9 cellular contexts compared by ENCODE assay signal in the genomic region with DNA sequence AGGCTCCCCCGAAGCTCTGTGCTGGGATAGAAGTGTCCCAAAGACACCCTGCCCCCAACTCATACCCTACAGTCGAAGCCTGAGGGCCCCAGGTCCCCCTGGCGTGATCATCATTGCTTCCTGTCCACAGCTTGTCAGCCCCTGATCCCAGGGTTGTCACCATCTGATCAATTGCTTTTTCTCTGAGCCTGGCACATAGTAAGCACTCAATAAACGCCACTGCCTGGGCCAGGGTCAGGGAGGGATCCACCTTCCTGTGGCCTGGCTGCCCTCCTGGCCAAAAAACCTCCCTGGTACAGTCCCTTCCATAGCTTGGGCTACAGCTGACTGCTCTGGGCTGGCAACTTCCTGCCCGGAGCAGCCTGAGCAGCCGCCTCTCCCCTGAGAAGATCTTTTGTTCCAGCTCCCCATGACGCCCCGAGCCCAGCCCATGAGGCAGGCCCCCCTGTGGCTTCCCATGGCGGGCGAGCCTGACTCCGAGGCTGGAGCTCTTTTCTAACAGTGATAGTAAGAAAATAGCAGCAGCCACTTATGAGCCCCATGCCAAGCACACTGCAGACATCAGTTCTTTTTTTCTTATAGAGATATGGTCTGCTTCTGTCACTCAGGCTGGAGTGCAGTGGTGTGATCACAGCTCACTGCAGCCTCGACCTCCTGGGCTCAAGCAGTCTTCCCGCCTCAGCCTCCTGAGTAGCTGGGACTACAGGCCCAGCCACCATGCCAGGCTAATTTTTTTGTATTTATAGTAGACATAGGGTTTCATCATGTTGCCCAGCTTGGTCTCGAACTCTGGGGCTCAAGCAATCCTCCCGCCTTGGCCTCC. TPM values are rescaled to one million over a fixed set of nuclear protein-coding genes. Genes with fewer than 3 reads are reported as not detected.
A peak's percentile ranks its signal among the peaks of the same experiment; 100 is the strongest.
DNase-seq lines count a peak whose midpoint lies in the region; ATAC-seq and TF ChIP-seq lines count a peak whose summit lies in the region.
"Had no signal": no experiment of that assay in that cellular context is flagged by ENCODE, and none has a peak within 500 bp of the region (broad histone marks: within the 10 kb centered on the region; RNA-seq: fewer than 3 reads in every experiment).

No MANE protein-coding gene starts in this region.

- CTCF ChIA-PET in SK-N-SH (lab: Yijun Ruan, JAX): interaction anchor here (0.5 to 8.8 kb wide), 10 partner anchors 13 to 262 kb away, joined by 3 to 98 read pairs (median 3); no protein-coding TSS in a partner anchor

- peak overlapping the region; percentile 8; the same call in 1 of the 2 replicates for H3K27ac ChIP-seq in HL-60 (replicated peaks)
- H3K27ac ChIP-seq in SK-N-SH (ENCODE audit: low read depth in 2 of 2, low read length in 1 of 2): peak overlapping the region; percentile 19 to 87; a peak in 3 of 4 replicates
- H3K27ac ChIP-seq in gastrocnemius medialis: peak overlapping the region; percentile 72 to 83 (median 83)
- H3K27ac ChIP-seq: epithelial cell of prostate had no signal

- 70% methylated on average over 11 of the region's 15 CpGs for whole genome bisulfite sequencing in SK-N-SH (ENCODE audit: low lambda C conversion rate)

- H2AFZ ChIP-seq in SK-N-SH (ENCODE audit: low read depth): no peak overlapping the region

- intact Hi-C loops in gastrocnemius medialis (cut with DNase I; ENCODE audit: low total_unique reads): no loop called here

- no peak for TF ChIP-seq RAD21 in SK-N-SH (IDR thresholded peaks at IDR 0.05; ENCODE audit: low read length)

- H3K79me2 ChIP-seq in SK-N-SH (ENCODE audit: insufficient read depth): peaks cover 100% of the 10 kb centered on the region

- DNase-seq in HL-60 (ENCODE audit: low read depth in 1 of 2, low spot score in 1 of 2) (no peak), SK-N-SH (peak; percentile 41), globus pallidus (ENCODE audit: low spot score) (peak; percentile 75), gastrocnemius medialis (no peak), RKO (ENCODE audit: low spot score) (no peak), cerebellar nuclear complex (lab: John Stamatoyannopoulos, UW) (no peak)
- no peak for DNase-seq in activated CD8-positive, alpha-beta memory T cell treated with anti-CD3 and anti-CD28 coated beads for 24 hours

- no peak for TF ChIP-seq CTCF in HL-60 (IDR thresholded peaks at IDR 0.05; ENCODE audit: insufficient read depth, low read length)
- no peak for TF ChIP-seq CTCF in SK-N-SH (IDR thresholded peaks at IDR 0.05)
- TF ChIP-seq CTCF in gastrocnemius medialis (IDR thresholded peaks at IDR 0.05 in 4 of 5, conservative IDR thresholded peaks at IDR 0.05 in 1 of 5): no peak

- ATAC-seq in gastrocnemius medialis: no peak
- ATAC-seq in GM18868 (IDR thresholded peaks at IDR 0.05; ENCODE audit: unreplicated experiment): no peak

- H3K36me3 ChIP-seq in SK-N-SH (replicated peaks in 1 of 2; ENCODE audit: control insufficient read depth in 1 of 2, insufficient read depth in 2 of 2, low read length in 1 of 2) (peaks cover 0 to 13% of the 10 kb centered on the region in 2 experiments), gastrocnemius medialis (no peaks in the 10 kb centered on the region)

- no peak for TF ChIP-seq POLR2A in gastrocnemius medialis (IDR thresholded peaks at IDR 0.05)

- no peaks in the 10 kb centered on the region for H3K9me3 ChIP-seq in SK-N-SH
- no peaks in the 10 kb centered on the region for H3K9me3 ChIP-seq in gastrocnemius medialis

- no peak overlapping the region for H3K9ac ChIP-seq in SK-N-SH

- H3K4me3 ChIP-seq in HL-60 (replicated peaks; ENCODE audit: insufficient read depth, low read length) (no peak overlapping the region), SK-N-SH (ENCODE audit: low read depth in 2 of 2, low read length in 1 of 2) (no peak overlapping the region), gastrocnemius medialis (no peak overlapping the region)

- no peak for TF ChIP-seq EP300 in SK-N-SH (IDR thresholded peaks at IDR 0.05; ENCODE audit: borderline replicate concordance in 1 of 2, low read depth in 1 of 2, low read length in 1 of 2)

- peak overlapping the region; percentile 99 for H3K4me2 ChIP-seq in SK-N-SH

- POLR2A ChIA-PET in SK-N-SH (lab: Yijun Ruan, JAX): interaction anchor here (1.2 kb wide), 1 partner anchor 16 kb away, joined by 3 read pairs; no protein-coding TSS in a partner anchor

- H3K4me1 ChIP-seq in SK-N-SH (ENCODE audit: control insufficient read depth in 1 of 2, insufficient read depth in 2 of 2, low read depth in 1 of 2, low read length in 1 of 2): peaks cover 49 to 71% of the 10 kb centered on the region in 2 experiments; a peak in 3 of 4 replicates
- H3K4me1 ChIP-seq in gastrocnemius medialis: peaks cover 61 to 62% of the 10 kb centered on the region in 2 donors

- peaks cover 51% of the 10 kb centered on the region for H3F3A ChIP-seq in SK-N-SH (replicated peaks; ENCODE audit: insufficient read depth)

- H3K27me3 ChIP-seq in HL-60 (ENCODE audit: insufficient read depth, poor library complexity, severe bottlenecking) (no peaks in the 10 kb centered on the region), SK-N-SH (ENCODE audit: insufficient read depth) (no peaks in the 10 kb centered on the region), gastrocnemius medialis (no peaks in the 10 kb centered on the region)

- H3K9me2 ChIP-seq in SK-N-SH: no peaks in the 10 kb centered on the region

- H4K20me1 ChIP-seq in SK-N-SH (ENCODE audit: insufficient read depth): peaks cover 36% of the 10 kb centered on the region

- in situ Hi-C loops in gastrocnemius medialis (cut with MboI; ENCODE audit: low sequenced_read_pairs in 4 of 4): no loop called here

TF ChIP-seq in SK-N-SH, 30 proteins besides CTCF, POLR2A, EP300 and RAD21:
- no peak for TF ChIP-seq POLR2AphosphoS5 (IDR thresholded peaks at IDR 0.05; ENCODE audit: low read depth, low read length)
- TF ChIP-seq CHD2 (IDR thresholded peaks at IDR 0.05; ENCODE audit: low read length, partially characterized antibody): no peak
- TF ChIP-seq, protein P1, sequence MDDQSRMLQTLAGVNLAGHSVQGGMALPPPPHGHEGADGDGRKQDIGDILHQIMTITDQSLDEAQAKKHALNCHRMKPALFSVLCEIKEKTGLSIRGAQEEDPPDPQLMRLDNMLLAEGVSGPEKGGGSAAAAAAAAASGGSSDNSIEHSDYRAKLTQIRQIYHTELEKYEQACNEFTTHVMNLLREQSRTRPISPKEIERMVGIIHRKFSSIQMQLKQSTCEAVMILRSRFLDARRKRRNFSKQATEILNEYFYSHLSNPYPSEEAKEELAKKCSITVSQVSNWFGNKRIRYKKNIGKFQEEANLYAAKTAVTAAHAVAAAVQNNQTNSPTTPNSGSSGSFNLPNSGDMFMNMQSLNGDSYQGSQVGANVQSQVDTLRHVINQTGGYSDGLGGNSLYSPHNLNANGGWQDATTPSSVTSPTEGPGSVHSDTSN (IDR thresholded peaks at IDR 0.05): no peak
- TF ChIP-seq GATA2 (CRISPR knock-in tag; IDR thresholded peaks at IDR 0.05): no peak
- no peak for TF ChIP-seq MXI1 (IDR thresholded peaks at IDR 0.05; ENCODE audit: low read depth, low read length)
- TF ChIP-seq SIN3A (IDR thresholded peaks at IDR 0.05; ENCODE audit: borderline replicate concordance, low read depth, low read length): no peak
- TF ChIP-seq, protein P2, sequence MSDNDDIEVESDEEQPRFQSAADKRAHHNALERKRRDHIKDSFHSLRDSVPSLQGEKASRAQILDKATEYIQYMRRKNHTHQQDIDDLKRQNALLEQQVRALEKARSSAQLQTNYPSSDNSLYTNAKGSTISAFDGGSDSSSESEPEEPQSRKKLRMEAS (IDR thresholded peaks at IDR 0.05; ENCODE audit: low read depth): no peak
- no peak for TF ChIP-seq TAF1 (IDR thresholded peaks at IDR 0.05; ENCODE audit: borderline replicate concordance, low read depth, low read length)
- TF ChIP-seq, protein P3, sequence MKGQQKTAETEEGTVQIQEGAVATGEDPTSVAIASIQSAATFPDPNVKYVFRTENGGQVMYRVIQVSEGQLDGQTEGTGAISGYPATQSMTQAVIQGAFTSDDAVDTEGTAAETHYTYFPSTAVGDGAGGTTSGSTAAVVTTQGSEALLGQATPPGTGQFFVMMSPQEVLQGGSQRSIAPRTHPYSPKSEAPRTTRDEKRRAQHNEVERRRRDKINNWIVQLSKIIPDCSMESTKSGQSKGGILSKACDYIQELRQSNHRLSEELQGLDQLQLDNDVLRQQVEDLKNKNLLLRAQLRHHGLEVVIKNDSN (IDR thresholded peaks at IDR 0.05; ENCODE audit: borderline replicate concordance, low read depth): no peak
- TF ChIP-seq JUND (IDR thresholded peaks at IDR 0.05): no peak

RNA-seq across cellular contexts. Expression of a gene that starts 6.5 kb away (rescaled TPM):
- polyA plus RNA-seq in SK-N-SH (2012; rRNA removed): 14.4 and 15.6 TPM in 2 replicates
- polyA plus RNA-seq in SK-N-SH (2012; cell fraction: cytosol; rRNA removed): 14.9 and 18.4 TPM in 2 replicates
- 19.2 and 26.6 TPM in 2 replicates for polyA plus RNA-seq in SK-N-SH (2012; cell fraction: nucleus; rRNA removed)
- 10 to 100 TPM; 10.4 to 20.0 (median 15.5) TPM for total RNA-seq in gastrocnemius medialis

RNA-seq across cellular contexts. Expression of a gene that starts 43.3 kb away (rescaled TPM):
- 7.3 and 8.1 TPM in 2 replicates for polyA plus RNA-seq in SK-N-SH (2012; rRNA removed)
- 4.3 and 7.9 TPM in 2 replicates for polyA plus RNA-seq in SK-N-SH (2012; cell fraction: cytosol; rRNA removed)
- polyA plus RNA-seq in SK-N-SH (2012; cell fraction: nucleus; rRNA removed): 11.4 and 14.1 TPM in 2 replicates
- 10 to 100 TPM in 3 of 4 donors, 1 to 10 TPM in 1; 8.7 to 16.7 (median 14.5) TPM for total RNA-seq in gastrocnemius medialis

Comparison
In these comparisons a context has a peak if more than half of its experiments do, and no peak if none do; other contexts are left out.
1. DNase-seq: peak in SK-N-SH (single experiment) and globus pallidus (single experiment); none in HL-60 (0 of 2), gastrocnemius medialis (0 of 2), RKO (single experiment), cerebellar nuclear complex (0 of 2) and activated CD8-positive, alpha-beta memory T cell treated with anti-CD3 and anti-CD28 coated beads for 24 hours (single experiment).
2. H3K27ac ChIP-seq: peak in every context shown above with its lines; median percentile 83 in gastrocnemius medialis; 53 in SK-N-SH; 8 in HL-60.